In genomic region chr3:25084016-25084415, GRCh38 we compare ENCODE assay signal across 13 cellular contexts.
"Had no signal": no experiment of that assay in that cellular context is flagged by ENCODE, and none has a peak within 500 bp of the region (broad histone marks: within the 10 kb centered on the region; RNA-seq: fewer than 3 reads in every experiment).

No MANE protein-coding gene starts in this region.

- H3K4me3 ChIP-seq: ovary, uterus had no signal

- H3K27ac ChIP-seq: ovary, uterus had no signal

- H3K4me1 ChIP-seq: uterus had no signal

- H3K36me3 Mint-ChIP-seq: activated naive CD4-positive, alpha-beta T cell treated with anti-CD3 and anti-CD28 coated beads, Interleukin-2, amount 10 ng/mL, durations not matched to agents 7 days and 5 days; naive thymus-derived CD4-positive, alpha-beta T cell had no signal

- H3K27me3 ChIP-seq: ovary, uterus had no signal

- H3K27ac Mint-ChIP-seq: activated naive CD4-positive, alpha-beta T cell treated with anti-CD3 and anti-CD28 coated beads, Interleukin-2, amount 10 ng/mL, durations not matched to agents 7 days and 5 days; activated T-helper 17 cell treated with anti-CD3 and anti-CD28 coated beads, Interleukin-2, amount 50 U/mL, for 72 hours; naive thymus-derived CD4-positive, alpha-beta T cell had no signal

- H3K27me3 Mint-ChIP-seq: activated naive CD4-positive, alpha-beta T cell treated with anti-CD3 and anti-CD28 coated beads, Interleukin-2, amount 10 ng/mL, durations not matched to agents 7 days and 5 days; activated T-helper 17 cell treated with anti-CD3 and anti-CD28 coated beads, Interleukin-2, amount 50 U/mL, for 72 hours had no signal

- H3K4me3 Mint-ChIP-seq: activated naive CD4-positive, alpha-beta T cell treated with anti-CD3 and anti-CD28 coated beads, Interleukin-2, amount 10 ng/mL, durations not matched to agents 7 days and 5 days; activated T-helper 17 cell treated with anti-CD3 and anti-CD28 coated beads, Interleukin-2, amount 50 U/mL, for 72 hours; naive thymus-derived CD4-positive, alpha-beta T cell had no signal

- H3K36me3 ChIP-seq: ovary, uterus had no signal

- H3K9me3 ChIP-seq: ovary, uterus had no signal

- H3K4me1 Mint-ChIP-seq: activated naive CD4-positive, alpha-beta T cell treated with anti-CD3 and anti-CD28 coated beads, Interleukin-2, amount 10 ng/mL, durations not matched to agents 7 days and 5 days; activated T-helper 17 cell treated with anti-CD3 and anti-CD28 coated beads, Interleukin-2, amount 50 U/mL, for 72 hours; naive thymus-derived CD4-positive, alpha-beta T cell had no signal

- DNase-seq: activated CD4-positive, alpha-beta T cell treated with anti-CD3 and anti-CD28 coated beads for 48 hours; activated CD8-positive, alpha-beta memory T cell treated with anti-CD3 and anti-CD28 coated beads for 24 hours; activated naive CD4-positive, alpha-beta T cell treated with anti-CD3 and anti-CD28 coated beads, Interleukin-2, amount 10 ng/mL, durations not matched to agents 7 days and 5 days; activated T-cell treated with anti-CD3 and anti-CD28 coated beads for 4 hours; caudate nucleus; cortex of kidney; effector memory CD4-positive, alpha-beta T cell; naive thymus-derived CD4-positive, alpha-beta T cell; ovary; stimulated activated CD4-positive, alpha-beta T cell treated with anti-CD3 and anti-CD28 coated beads, Interleukin-15, amount 100 ng/mL, for 24 hours; stimulated activated CD4-positive, alpha-beta T cell treated with anti-CD3 and anti-CD28 coated beads, Interleukin-4, amount 100 ng/mL, for 4 hours; uterus had no signal
